In the genomic region with DNA sequence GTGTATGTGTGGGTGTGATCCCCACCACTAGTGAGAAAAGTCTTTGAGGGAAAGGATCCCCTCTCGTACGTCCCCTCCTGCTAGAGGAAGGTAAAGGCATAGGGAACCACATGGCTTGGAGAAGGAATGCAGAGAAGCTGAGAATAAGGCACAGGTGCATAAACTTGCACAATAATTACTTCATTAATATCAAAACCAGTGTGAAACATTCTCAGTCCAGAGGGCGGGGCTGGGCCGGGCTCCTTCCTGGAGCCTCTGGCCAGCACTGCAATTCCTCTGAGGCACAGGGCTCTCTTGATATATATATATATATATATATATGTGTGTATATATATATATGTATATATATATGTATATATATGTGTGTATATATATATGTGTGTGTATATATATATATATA, we compare ENCODE assay signal across 1 cellular context.
TF ChIP-seq lines count a peak whose summit lies in the region.

No MANE protein-coding gene starts in this region.

TF ChIP-seq in IMR-90, 13 proteins besides CTCF, POLR2A, EP300 and RAD21 (continued from another document):
- TF ChIP-seq BHLHE40 (IDR thresholded peaks at IDR 0.05; ENCODE audit: low read depth, low read length), result no peak
- TF ChIP-seq RCOR1 (IDR thresholded peaks at IDR 0.05; ENCODE audit: insufficient replicate concordance, low read length), result no peak
- TF ChIP-seq MXI1 (IDR thresholded peaks at IDR 0.05; ENCODE audit: borderline replicate concordance, low read depth, low read length), result no peak
- no peak for TF ChIP-seq FOS (IDR thresholded peaks at IDR 0.05; ENCODE audit: low read depth, low read length)
- TF ChIP-seq NFE2L2 (IDR thresholded peaks at IDR 0.05; ENCODE audit: low read depth, low read length), result no peak
- TF ChIP-seq RFX5 (IDR thresholded peaks at IDR 0.05; ENCODE audit: low read depth, low read length), result no peak
